ENCODE assay signal across 1 cellular context in the genomic region with DNA sequence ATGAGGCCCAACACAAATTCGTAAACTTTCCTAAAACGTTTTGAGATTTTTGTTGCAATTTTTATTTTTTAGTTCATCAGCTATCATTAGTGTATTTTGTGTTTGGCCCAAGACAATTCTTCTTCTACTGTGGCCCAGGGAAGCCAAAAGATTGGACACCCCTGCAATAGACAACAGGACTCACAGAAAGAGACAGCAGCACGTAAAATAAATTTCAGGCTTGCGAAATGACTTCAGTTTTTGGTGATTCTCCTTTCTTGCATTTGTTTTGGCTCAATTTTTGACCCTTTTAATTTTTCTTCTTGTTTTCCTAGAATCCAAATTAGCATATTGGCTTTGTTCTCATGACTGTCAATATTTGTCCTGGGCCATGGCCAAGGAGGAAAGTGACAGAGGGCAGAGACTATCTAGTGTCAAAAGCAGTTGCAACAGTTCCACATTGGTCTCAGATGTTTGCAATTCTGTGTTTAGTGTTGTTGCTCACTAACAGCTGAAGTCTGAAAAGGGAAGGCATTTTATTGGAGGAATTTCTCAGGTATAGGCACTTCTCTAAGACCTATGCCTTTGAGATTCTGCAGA.
A peak's percentile ranks its signal among the peaks of the same experiment; 100 is the strongest.
TF ChIP-seq lines count a peak whose summit lies in the region.

No MANE protein-coding gene starts in this region.

TF ChIP-seq in HepG2, 621 proteins besides CTCF, POLR2A, EP300 and RAD21 (continued from another document):
- TF ChIP-seq, protein P1, sequence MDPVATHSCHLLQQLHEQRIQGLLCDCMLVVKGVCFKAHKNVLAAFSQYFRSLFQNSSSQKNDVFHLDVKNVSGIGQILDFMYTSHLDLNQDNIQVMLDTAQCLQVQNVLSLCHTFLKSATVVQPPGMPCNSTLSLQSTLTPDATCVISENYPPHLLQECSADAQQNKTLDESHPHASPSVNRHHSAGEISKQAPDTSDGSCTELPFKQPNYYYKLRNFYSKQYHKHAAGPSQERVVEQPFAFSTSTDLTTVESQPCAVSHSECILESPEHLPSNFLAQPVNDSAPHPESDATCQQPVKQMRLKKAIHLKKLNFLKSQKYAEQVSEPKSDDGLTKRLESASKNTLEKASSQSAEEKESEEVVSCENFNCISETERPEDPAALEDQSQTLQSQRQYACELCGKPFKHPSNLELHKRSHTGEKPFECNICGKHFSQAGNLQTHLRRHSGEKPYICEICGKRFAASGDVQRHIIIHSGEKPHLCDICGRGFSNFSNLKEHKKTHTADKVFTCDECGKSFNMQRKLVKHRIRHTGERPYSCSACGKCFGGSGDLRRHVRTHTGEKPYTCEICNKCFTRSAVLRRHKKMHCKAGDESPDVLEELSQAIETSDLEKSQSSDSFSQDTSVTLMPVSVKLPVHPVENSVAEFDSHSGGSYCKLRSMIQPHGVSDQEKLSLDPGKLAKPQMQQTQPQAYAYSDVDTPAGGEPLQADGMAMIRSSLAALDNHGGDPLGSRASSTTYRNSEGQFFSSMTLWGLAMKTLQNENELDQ (CRISPR knock-in tag; IDR thresholded peaks at IDR 0.05; ENCODE audit: borderline replicate concordance), result no peak
- TF ChIP-seq ZFP36L1 (CRISPR knock-in tag; IDR thresholded peaks at IDR 0.05), result no peak
- TF ChIP-seq HES4 (CRISPR knock-in tag; IDR thresholded peaks at IDR 0.05; ENCODE audit: borderline replicate concordance), result no peak
- TF ChIP-seq, protein P2, sequence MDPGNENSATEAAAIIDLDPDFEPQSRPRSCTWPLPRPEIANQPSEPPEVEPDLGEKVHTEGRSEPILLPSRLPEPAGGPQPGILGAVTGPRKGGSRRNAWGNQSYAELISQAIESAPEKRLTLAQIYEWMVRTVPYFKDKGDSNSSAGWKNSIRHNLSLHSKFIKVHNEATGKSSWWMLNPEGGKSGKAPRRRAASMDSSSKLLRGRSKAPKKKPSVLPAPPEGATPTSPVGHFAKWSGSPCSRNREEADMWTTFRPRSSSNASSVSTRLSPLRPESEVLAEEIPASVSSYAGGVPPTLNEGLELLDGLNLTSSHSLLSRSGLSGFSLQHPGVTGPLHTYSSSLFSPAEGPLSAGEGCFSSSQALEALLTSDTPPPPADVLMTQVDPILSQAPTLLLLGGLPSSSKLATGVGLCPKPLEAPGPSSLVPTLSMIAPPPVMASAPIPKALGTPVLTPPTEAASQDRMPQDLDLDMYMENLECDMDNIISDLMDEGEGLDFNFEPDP (CRISPR knock-in tag; conservative IDR thresholded peaks at IDR 0.05), result no peak
- no peak for TF ChIP-seq RFX3 (CRISPR knock-in tag; IDR thresholded peaks at IDR 0.05)
- TF ChIP-seq ZNF292 (CRISPR knock-in tag; IDR thresholded peaks at IDR 0.05; ENCODE audit: borderline replicate concordance, low read depth), result no peak
- TF ChIP-seq, protein P3, sequence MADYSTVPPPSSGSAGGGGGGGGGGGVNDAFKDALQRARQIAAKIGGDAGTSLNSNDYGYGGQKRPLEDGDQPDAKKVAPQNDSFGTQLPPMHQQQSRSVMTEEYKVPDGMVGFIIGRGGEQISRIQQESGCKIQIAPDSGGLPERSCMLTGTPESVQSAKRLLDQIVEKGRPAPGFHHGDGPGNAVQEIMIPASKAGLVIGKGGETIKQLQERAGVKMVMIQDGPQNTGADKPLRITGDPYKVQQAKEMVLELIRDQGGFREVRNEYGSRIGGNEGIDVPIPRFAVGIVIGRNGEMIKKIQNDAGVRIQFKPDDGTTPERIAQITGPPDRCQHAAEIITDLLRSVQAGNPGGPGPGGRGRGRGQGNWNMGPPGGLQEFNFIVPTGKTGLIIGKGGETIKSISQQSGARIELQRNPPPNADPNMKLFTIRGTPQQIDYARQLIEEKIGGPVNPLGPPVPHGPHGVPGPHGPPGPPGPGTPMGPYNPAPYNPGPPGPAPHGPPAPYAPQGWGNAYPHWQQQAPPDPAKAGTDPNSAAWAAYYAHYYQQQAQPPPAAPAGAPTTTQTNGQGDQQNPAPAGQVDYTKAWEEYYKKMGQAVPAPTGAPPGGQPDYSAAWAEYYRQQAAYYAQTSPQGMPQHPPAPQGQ (CRISPR knock-in tag; IDR thresholded peaks at IDR 0.05; ENCODE audit: borderline replicate concordance), result no peak
- TF ChIP-seq THAP11 (CRISPR knock-in tag; IDR thresholded peaks at IDR 0.05), result 0 out of 2 replicates have a peak, but pooled peaks have one; percentile 26
- TF ChIP-seq NFKBIZ (CRISPR knock-in tag; IDR thresholded peaks at IDR 0.05), result no peak
- TF ChIP-seq, protein P4, sequence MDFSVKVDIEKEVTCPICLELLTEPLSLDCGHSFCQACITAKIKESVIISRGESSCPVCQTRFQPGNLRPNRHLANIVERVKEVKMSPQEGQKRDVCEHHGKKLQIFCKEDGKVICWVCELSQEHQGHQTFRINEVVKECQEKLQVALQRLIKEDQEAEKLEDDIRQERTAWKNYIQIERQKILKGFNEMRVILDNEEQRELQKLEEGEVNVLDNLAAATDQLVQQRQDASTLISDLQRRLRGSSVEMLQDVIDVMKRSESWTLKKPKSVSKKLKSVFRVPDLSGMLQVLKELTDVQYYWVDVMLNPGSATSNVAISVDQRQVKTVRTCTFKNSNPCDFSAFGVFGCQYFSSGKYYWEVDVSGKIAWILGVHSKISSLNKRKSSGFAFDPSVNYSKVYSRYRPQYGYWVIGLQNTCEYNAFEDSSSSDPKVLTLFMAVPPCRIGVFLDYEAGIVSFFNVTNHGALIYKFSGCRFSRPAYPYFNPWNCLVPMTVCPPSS (IDR thresholded peaks at IDR 0.05), result no peak
- TF ChIP-seq CEBPG (CRISPR knock-in tag; IDR thresholded peaks at IDR 0.05), result peak; percentile 40
- TF ChIP-seq ZNF75D (CRISPR knock-in tag; IDR thresholded peaks at IDR 0.05; ENCODE audit: borderline replicate concordance), result no peak
- no peak for TF ChIP-seq NPAS2 (CRISPR knock-in tag; IDR thresholded peaks at IDR 0.05; ENCODE audit: borderline replicate concordance)
- TF ChIP-seq KDM1A (CRISPR knock-in tag; IDR thresholded peaks at IDR 0.05), result no peak
- TF ChIP-seq, protein P5, sequence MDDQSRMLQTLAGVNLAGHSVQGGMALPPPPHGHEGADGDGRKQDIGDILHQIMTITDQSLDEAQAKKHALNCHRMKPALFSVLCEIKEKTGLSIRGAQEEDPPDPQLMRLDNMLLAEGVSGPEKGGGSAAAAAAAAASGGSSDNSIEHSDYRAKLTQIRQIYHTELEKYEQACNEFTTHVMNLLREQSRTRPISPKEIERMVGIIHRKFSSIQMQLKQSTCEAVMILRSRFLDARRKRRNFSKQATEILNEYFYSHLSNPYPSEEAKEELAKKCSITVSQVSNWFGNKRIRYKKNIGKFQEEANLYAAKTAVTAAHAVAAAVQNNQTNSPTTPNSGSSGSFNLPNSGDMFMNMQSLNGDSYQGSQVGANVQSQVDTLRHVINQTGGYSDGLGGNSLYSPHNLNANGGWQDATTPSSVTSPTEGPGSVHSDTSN (CRISPR knock-in tag; IDR thresholded peaks at IDR 0.05; ENCODE audit: borderline replicate concordance), result no peak
- TF ChIP-seq, protein P6, sequence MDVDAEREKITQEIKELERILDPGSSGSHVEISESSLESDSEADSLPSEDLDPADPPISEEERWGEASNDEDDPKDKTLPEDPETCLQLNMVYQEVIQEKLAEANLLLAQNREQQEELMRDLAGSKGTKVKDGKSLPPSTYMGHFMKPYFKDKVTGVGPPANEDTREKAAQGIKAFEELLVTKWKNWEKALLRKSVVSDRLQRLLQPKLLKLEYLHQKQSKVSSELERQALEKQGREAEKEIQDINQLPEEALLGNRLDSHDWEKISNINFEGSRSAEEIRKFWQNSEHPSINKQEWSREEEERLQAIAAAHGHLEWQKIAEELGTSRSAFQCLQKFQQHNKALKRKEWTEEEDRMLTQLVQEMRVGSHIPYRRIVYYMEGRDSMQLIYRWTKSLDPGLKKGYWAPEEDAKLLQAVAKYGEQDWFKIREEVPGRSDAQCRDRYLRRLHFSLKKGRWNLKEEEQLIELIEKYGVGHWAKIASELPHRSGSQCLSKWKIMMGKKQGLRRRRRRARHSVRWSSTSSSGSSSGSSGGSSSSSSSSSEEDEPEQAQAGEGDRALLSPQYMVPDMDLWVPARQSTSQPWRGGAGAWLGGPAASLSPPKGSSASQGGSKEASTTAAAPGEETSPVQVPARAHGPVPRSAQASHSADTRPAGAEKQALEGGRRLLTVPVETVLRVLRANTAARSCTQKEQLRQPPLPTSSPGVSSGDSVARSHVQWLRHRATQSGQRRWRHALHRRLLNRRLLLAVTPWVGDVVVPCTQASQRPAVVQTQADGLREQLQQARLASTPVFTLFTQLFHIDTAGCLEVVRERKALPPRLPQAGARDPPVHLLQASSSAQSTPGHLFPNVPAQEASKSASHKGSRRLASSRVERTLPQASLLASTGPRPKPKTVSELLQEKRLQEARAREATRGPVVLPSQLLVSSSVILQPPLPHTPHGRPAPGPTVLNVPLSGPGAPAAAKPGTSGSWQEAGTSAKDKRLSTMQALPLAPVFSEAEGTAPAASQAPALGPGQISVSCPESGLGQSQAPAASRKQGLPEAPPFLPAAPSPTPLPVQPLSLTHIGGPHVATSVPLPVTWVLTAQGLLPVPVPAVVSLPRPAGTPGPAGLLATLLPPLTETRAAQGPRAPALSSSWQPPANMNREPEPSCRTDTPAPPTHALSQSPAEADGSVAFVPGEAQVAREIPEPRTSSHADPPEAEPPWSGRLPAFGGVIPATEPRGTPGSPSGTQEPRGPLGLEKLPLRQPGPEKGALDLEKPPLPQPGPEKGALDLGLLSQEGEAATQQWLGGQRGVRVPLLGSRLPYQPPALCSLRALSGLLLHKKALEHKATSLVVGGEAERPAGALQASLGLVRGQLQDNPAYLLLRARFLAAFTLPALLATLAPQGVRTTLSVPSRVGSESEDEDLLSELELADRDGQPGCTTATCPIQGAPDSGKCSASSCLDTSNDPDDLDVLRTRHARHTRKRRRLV (CRISPR knock-in tag; IDR thresholded peaks at IDR 0.05), result no peak
- peak; percentile 69 for TF ChIP-seq SOX13 (IDR thresholded peaks at IDR 0.05)
- peak in 1 of 2 experiments; percentile 85; a peak in 2 of 4 replicates for TF ChIP-seq SOX13 (CRISPR knock-in tag; conservative IDR thresholded peaks at IDR 0.05 in 1 of 2, IDR thresholded peaks at IDR 0.05 in 1 of 2)
- TF ChIP-seq CBX2 (IDR thresholded peaks at IDR 0.05; ENCODE audit: low read depth, low read length), result no peak
- TF ChIP-seq CBX2 (CRISPR knock-in tag; IDR thresholded peaks at IDR 0.05; ENCODE audit: low read depth), result no peak
- no peak for TF ChIP-seq ZNF547 (CRISPR knock-in tag; IDR thresholded peaks at IDR 0.05)
- TF ChIP-seq, protein P7, sequence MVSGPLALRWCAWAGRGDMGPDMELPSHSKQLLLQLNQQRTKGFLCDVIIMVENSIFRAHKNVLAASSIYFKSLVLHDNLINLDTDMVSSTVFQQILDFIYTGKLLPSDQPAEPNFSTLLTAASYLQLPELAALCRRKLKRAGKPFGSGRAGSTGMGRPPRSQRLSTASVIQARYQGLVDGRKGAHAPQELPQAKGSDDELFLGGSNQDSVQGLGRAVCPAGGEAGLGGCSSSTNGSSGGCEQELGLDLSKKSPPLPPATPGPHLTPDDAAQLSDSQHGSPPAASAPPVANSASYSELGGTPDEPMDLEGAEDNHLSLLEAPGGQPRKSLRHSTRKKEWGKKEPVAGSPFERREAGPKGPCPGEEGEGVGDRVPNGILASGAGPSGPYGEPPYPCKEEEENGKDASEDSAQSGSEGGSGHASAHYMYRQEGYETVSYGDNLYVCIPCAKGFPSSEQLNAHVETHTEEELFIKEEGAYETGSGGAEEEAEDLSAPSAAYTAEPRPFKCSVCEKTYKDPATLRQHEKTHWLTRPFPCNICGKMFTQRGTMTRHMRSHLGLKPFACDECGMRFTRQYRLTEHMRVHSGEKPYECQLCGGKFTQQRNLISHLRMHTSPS (CRISPR knock-in tag; IDR thresholded peaks at IDR 0.05; ENCODE audit: low read depth), result no peak
- TF ChIP-seq NR2F6 (IDR thresholded peaks at IDR 0.05), result peak; percentile 51
- no peak for TF ChIP-seq NR2F6 (CRISPR knock-in tag; IDR thresholded peaks at IDR 0.05)
- TF ChIP-seq DNMT3B (CRISPR knock-in tag; conservative IDR thresholded peaks at IDR 0.05), result no peak
- no peak for TF ChIP-seq HOXA9 (CRISPR knock-in tag; IDR thresholded peaks at IDR 0.05; ENCODE audit: borderline replicate concordance)
- TF ChIP-seq NCOA5 (CRISPR knock-in tag; IDR thresholded peaks at IDR 0.05), result no peak
TF ChIP-seq in HepG2: peak in this region for 29.
